Comparison of ENCODE assay signal across 12 cellular contexts in genomic region chr1:89599332-89599630, GRCh38. TPM values are rescaled to one million over a fixed set of nuclear protein-coding genes. Genes with fewer than 3 reads are reported as not detected.
A peak's percentile ranks its signal among the peaks of the same experiment; 100 is the strongest.
DNase-seq lines count a peak whose midpoint lies in the region; ATAC-seq, FAIRE-seq and TF ChIP-seq lines count a peak whose summit lies in the region.
"Had no signal": no experiment of that assay in that cellular context is flagged by ENCODE, and none has a peak within 500 bp of the region (broad histone marks: within the 10 kb centered on the region; RNA-seq: fewer than 3 reads in every experiment).

No MANE protein-coding gene starts in this region.

- H3K36me3 ChIP-seq in OCI-LY7 (ENCODE audit: insufficient read depth, low read length) = no peaks in the 10 kb centered on the region
- H3K36me3 ChIP-seq in K562 (ENCODE audit: control insufficient read depth, insufficient read depth, low read length) = peaks cover 32% of the 10 kb centered on the region; the same call in 2 of the 3 replicates

- POLR2A ChIA-PET in activated CD4-positive, alpha-beta T cell treated with anti-CD3 and anti-CD28 coated beads, Interleukin-2, amount 10 ng/mL, durations not matched to agents 7 days and 5 days (lab: Charles Lee) = no interaction called here
- POLR2A ChIA-PET in OCI-LY7 (lab: Charles Lee) (no interaction called here), K562 (lab: Yijun Ruan, JAX) (interaction anchor here (1.0 kb wide), 1 partner anchor 80 kb away, joined by 4 read pairs; no protein-coding TSS in a partner anchor)

- H2AFZ ChIP-seq in OCI-LY7 (ENCODE audit: low read length) (no peak overlapping the region), K562 (ENCODE audit: low read depth, low read length) (no peak overlapping the region)

- H3K9me3 ChIP-seq in OCI-LY7 (ENCODE audit: low read length) (no peaks in the 10 kb centered on the region), K562 (replicated peaks; ENCODE audit: control insufficient read depth, insufficient read depth, low read depth, low read length) (no peaks in the 10 kb centered on the region)

- H3K27ac ChIP-seq in OCI-LY7 (ENCODE audit: low read depth, low read length, poor library complexity, severe bottlenecking) (no peak overlapping the region), K562 (ENCODE audit: extremely low read depth, low read depth, low read length) (no peak overlapping the region)

- H3K4me3 Mint-ChIP-seq in activated CD4-positive, alpha-beta T cell treated with anti-CD3 and anti-CD28 coated beads, Interleukin-2, amount 10 ng/mL, durations not matched to agents 7 days and 5 days = no peak overlapping the region
- H3K4me3 Mint-ChIP-seq in osteocyte (ENCODE audit: unreplicated experiment) = no peak overlapping the region
- H3K4me3 Mint-ChIP-seq: activated B cell treated with CpG ODN at 0.5 μM for 24 hours had no signal

- H3K4me1 ChIP-seq in OCI-LY7 (ENCODE audit: insufficient read depth, low read length, poor library complexity, severe bottlenecking) = no peaks in the 10 kb centered on the region
- H3K4me1 ChIP-seq in K562 (replicated peaks in 1 of 2; ENCODE audit: control insufficient read depth in 2 of 2, insufficient read depth in 2 of 2, low read length in 2 of 2) = no peaks in the 10 kb centered on the region

- WGBS in K562 (ENCODE audit: insufficient coverage, low coverage, missing lambda C conversion rate) = 53% methylated on average over 2 of the region's 2 CpGs

- H3K9ac ChIP-seq in K562 (ENCODE audit: insufficient read depth in 1 of 2, low read depth in 2 of 2, low read length in 2 of 2) = no peak overlapping the region

- no peaks in the 10 kb centered on the region for H3K27me3 Mint-ChIP-seq in activated CD4-positive, alpha-beta T cell treated with anti-CD3 and anti-CD28 coated beads, Interleukin-2, amount 10 ng/mL, durations not matched to agents 7 days and 5 days
- peaks cover 4% of the 10 kb centered on the region for H3K27me3 Mint-ChIP-seq in osteocyte (ENCODE audit: unreplicated experiment)
- H3K27me3 Mint-ChIP-seq: activated B cell treated with CpG ODN at 0.5 μM for 24 hours had no signal

- intact Hi-C loops in OCI-LY7 (cut with micrococcal nuclease; ENCODE audit: unreplicated experiment) (loop anchor here (1.0 to 2.0 kb wide), 3 partner anchors 74 to 164 kb away; partner anchors contain the start of gene LRRC8B), K562 (cut with micrococcal nuclease) (loop anchor here (1.0 to 2.0 kb wide), 3 partner anchors 54 to 116 kb away; no protein-coding TSS in a partner anchor)

- H3K79me2 ChIP-seq in OCI-LY7 (ENCODE audit: insufficient read depth, low read depth, low read length) = no peaks in the 10 kb centered on the region
- no peaks in the 10 kb centered on the region for H3K79me2 ChIP-seq in K562 (ENCODE audit: control insufficient read depth, insufficient read depth, low read length)

- H3K27me3 ChIP-seq in K562 (ENCODE audit: control insufficient read depth in 2 of 2, insufficient read depth in 2 of 2, low read length in 2 of 2) = no peaks in the 10 kb centered on the region

- H3K9me2 ChIP-seq in OCI-LY7 (ENCODE audit: insufficient read depth, low read length) = no peaks in the 10 kb centered on the region

- TF ChIP-seq CTCF in OCI-LY7 (conservative IDR thresholded peaks at IDR 0.05; ENCODE audit: low read length) (peak; percentile 52; the same call in 1 of the 2 replicates), K562 (IDR thresholded peaks at IDR 0.05 in 2 of 3, conservative IDR thresholded peaks at IDR 0.05 in 1 of 3; ENCODE audit: insufficient read depth in 2 of 3, low read depth in 1 of 3, low read length in 3 of 3) (no peak), osteocyte (IDR thresholded peaks at IDR 0.05) (peak; percentile 26)

- no peak; the same call in 2 of the 3 replicates for ATAC-seq in K562
- no peak for ATAC-seq in HG03095 (IDR thresholded peaks at IDR 0.05; ENCODE audit: unreplicated experiment)

- H3K4me1 Mint-ChIP-seq in activated CD4-positive, alpha-beta T cell treated with anti-CD3 and anti-CD28 coated beads, Interleukin-2, amount 10 ng/mL, durations not matched to agents 7 days and 5 days = peaks cover 88% of the 10 kb centered on the region
- H3K4me1 Mint-ChIP-seq in osteocyte (ENCODE audit: unreplicated experiment) = peaks cover 11% of the 10 kb centered on the region

- no peak for TF ChIP-seq EP300 in K562 (IDR thresholded peaks at IDR 0.05; ENCODE audit: low read length)

- H3K9me1 ChIP-seq in K562 (ENCODE audit: control insufficient read depth, insufficient read depth, low read length) = no peaks in the 10 kb centered on the region

- FAIRE-seq in K562 (lab: Jason Lieb, UNC) = no peak
- FAIRE-seq: D721Med had no signal

- TF ChIP-seq POLR2A in K562 (conservative IDR thresholded peaks at IDR 0.05) = 0 out of 2 replicates have a peak, but pooled peaks have one; percentile 10

- CTCF ChIA-PET in activated CD4-positive, alpha-beta T cell treated with anti-CD3 and anti-CD28 coated beads, Interleukin-2, amount 10 ng/mL, durations not matched to agents 7 days and 5 days (lab: Charles Lee) = interaction anchor here (0.8 to 1.8 kb wide), 5 partner anchors 10 to 33 kb away, joined by 3 to 7 read pairs (median 3); partner anchors contain the start of gene LRRC8C
- CTCF ChIA-PET in OCI-LY7 (lab: Charles Lee; ENCODE audit: unreplicated experiment) (no interaction called here), K562 (lab: Yijun Ruan, JAX; ENCODE audit: low intra/inter-chr PET ratio) (interaction anchor here (1.0 to 3.0 kb wide), 3 partner anchors 79 to 139 kb away, joined by 4 to 26 read pairs (median 5); no protein-coding TSS in a partner anchor)

- H3K27ac Mint-ChIP-seq in activated CD4-positive, alpha-beta T cell treated with anti-CD3 and anti-CD28 coated beads, Interleukin-2, amount 10 ng/mL, durations not matched to agents 7 days and 5 days = peak overlapping the region; percentile 67
- H3K27ac Mint-ChIP-seq in osteocyte (ENCODE audit: unreplicated experiment) = no peak overlapping the region
- H3K27ac Mint-ChIP-seq: activated B cell treated with CpG ODN at 0.5 μM for 24 hours had no signal

- H4K20me1 ChIP-seq in OCI-LY7 (ENCODE audit: insufficient read depth, low read length) (peaks cover 7% of the 10 kb centered on the region; the same call in 1 of the 2 replicates), K562 (replicated peaks; ENCODE audit: control insufficient read depth, insufficient read depth, low read length) (no peaks in the 10 kb centered on the region; the same call in 1 of the 2 replicates)

- DNase-seq in activated CD4-positive, alpha-beta T cell treated with anti-CD3 and anti-CD28 coated beads, Interleukin-2, amount 10 ng/mL, durations not matched to agents 7 days and 5 days = no peak
- no peak for DNase-seq in activated CD4-positive, alpha-beta T cell treated with anti-CD3 and anti-CD28 coated beads for 4 hours
- DNase-seq in OCI-LY7 (ENCODE audit: low spot score) (no peak), K562 (ENCODE audit: extremely low read depth in 1 of 4, low spot score in 3 of 4) (no peak), osteocyte (ENCODE audit: extremely low spot score, unreplicated experiment) (no peak), NCI-H226 (no peak), RKO (ENCODE audit: low spot score) (no peak)
- DNase-seq: activated B cell treated with CpG ODN at 0.5 μM for 24 hours; retina; stimulated activated CD4-positive, alpha-beta T cell treated with anti-CD3 and anti-CD28 coated beads, Interleukin-2, amount 100 ng/mL, for 48 hours had no signal

- H3K36me3 Mint-ChIP-seq in activated CD4-positive, alpha-beta T cell treated with anti-CD3 and anti-CD28 coated beads, Interleukin-2, amount 10 ng/mL, durations not matched to agents 7 days and 5 days (ENCODE audit: low read depth) = peaks cover 34% of the 10 kb centered on the region
- no peaks in the 10 kb centered on the region for H3K36me3 Mint-ChIP-seq in osteocyte (ENCODE audit: unreplicated experiment)

- peaks cover 4% of the 10 kb centered on the region for H3K9me3 Mint-ChIP-seq in activated CD4-positive, alpha-beta T cell treated with anti-CD3 and anti-CD28 coated beads, Interleukin-2, amount 10 ng/mL, durations not matched to agents 7 days and 5 days
- H3K9me3 Mint-ChIP-seq in osteocyte (ENCODE audit: unreplicated experiment) = no peaks in the 10 kb centered on the region
- H3K9me3 Mint-ChIP-seq: activated B cell treated with CpG ODN at 0.5 μM for 24 hours had no signal

- in situ Hi-C loops in K562 (cut with MboI) = loop anchor here (5.0 kb wide), 1 partner anchor 82 kb away; no protein-coding TSS in a partner anchor

- no peak overlapping the region for H3K4me3 ChIP-seq in OCI-LY7 (ENCODE audit: low read depth, low read length, poor library complexity, severe bottlenecking)
- H3K4me3 ChIP-seq in K562 = no peak overlapping the region

- no peak overlapping the region for H3K4me2 ChIP-seq in OCI-LY7 (ENCODE audit: low read length)
- H3K4me2 ChIP-seq in K562 (ENCODE audit: insufficient read depth, low read length) = no peak overlapping the region

- BruUV-seq in OCI-LY7 (replicated peaks; lab: Mats Ljungman, UMichigan) = no TSS peak
- no TSS peak for BruUV-seq in K562 (replicated peaks; lab: Mats Ljungman, UMichigan)

- no peak for TF ChIP-seq RAD21 in K562 (CRISPR knock-in tag; conservative IDR thresholded peaks at IDR 0.05 in 1 of 2, IDR thresholded peaks at IDR 0.05 in 1 of 2)

TF ChIP-seq in K562, 482 proteins besides CTCF, POLR2A, EP300 and RAD21 (continues in another document):
- TF ChIP-seq STAG1 (CRISPR knock-in tag; IDR thresholded peaks at IDR 0.05; ENCODE audit: borderline replicate concordance) = no peak
- no peak for TF ChIP-seq MCM7 (IDR thresholded peaks at IDR 0.05)

RNA-seq across cellular contexts. Expression of gene LRRC8C, which starts 33.6 kb away (rescaled TPM):
- total RNA-seq in activated CD4-positive, alpha-beta T cell treated with anti-CD3 and anti-CD28 coated beads, Interleukin-2, amount 10 ng/mL, durations not matched to agents 7 days and 5 days = 10 to 100 TPM; 45.0 to 55.2 TPM
- total RNA-seq in OCI-LY7 (2014; rRNA removed; shearing (Covaris generic)) = 4.1 and 6.0 TPM in 2 replicates
- 8.8 and 9.0 TPM in 2 replicates for total RNA-seq in OCI-LY7 (2022)
- total RNA-seq in K562 (2011; cell fraction: chromatin; rRNA removed; ENCODE audit: low replicate concordance) = 10.5 and 20.3 TPM in 2 replicates
- 9.2 and 9.7 TPM in 2 replicates for total RNA-seq in K562 (2011; cell fraction: nucleolus; rRNA removed)
- total RNA-seq in K562 (2011; cell fraction: nucleoplasm; rRNA removed) = 16.8 and 27.9 TPM in 2 replicates
- total RNA-seq in K562 (2014; rRNA removed) = 3.3 and 3.7 TPM in 2 replicates
- 4.5 and 5.5 TPM in 2 replicates for total RNA-seq in K562 (2014; rRNA removed; fragmentation: Illumina TruSeq; extraction: Trizol)
- total RNA-seq in K562 (2015; rRNA removed; fragmentation: Illumina TruSeq; extraction: Trizol) = 5.2 TPM in 2 replicates
- total RNA-seq in K562 (2021) = 4.9 and 5.0 TPM in 2 replicates
- polyA plus RNA-seq in K562 (2011; rRNA removed) = 12.5 and 14.7 TPM in 2 replicates
- 4.0 and 9.3 TPM in 2 replicates for polyA plus RNA-seq in K562 (2011; cell fraction: cytosol; rRNA removed)
- 4.5 and 9.3 TPM in 2 replicates for polyA plus RNA-seq in K562 (2011; cell fraction: nucleus; rRNA removed)
- polyA plus RNA-seq in K562 (2012) = 4.2 and 4.9 TPM in 2 replicates
- 4.5 and 5.3 TPM in 2 replicates for polyA plus RNA-seq in K562 (2014; fragmentation: Illumina TruSeq; extraction: Trizol)
- polyA plus RNA-seq in K562 (2014; fragmentation: Nextera tagmentation; extraction: Ambion mirVana) = 1 to 10 TPM in 1 of 2 experiments, under 1 TPM in 1; 1.00 to 1.3 TPM
- 3.0 and 3.2 TPM in 2 replicates for polyA plus RNA-seq in K562 (2014; rRNA removed)
- polyA minus RNA-seq in K562 (2011; rRNA and poly(A)+ RNA removed) = 17.7 and 29.5 TPM in 2 replicates
- 6.7 and 8.6 TPM in 2 replicates for polyA minus RNA-seq in K562 (2011; cell fraction: cytosol; rRNA and poly(A)+ RNA removed)
- polyA minus RNA-seq in K562 (2011; cell fraction: nucleus; rRNA and poly(A)+ RNA removed) = 4.0 and 11.3 TPM in 2 replicates
- 3.5 and 3.8 TPM in 2 replicates for total RNA-seq in osteocyte

Comparison
In these comparisons a context has a peak if more than half of its experiments do, and no peak if none do; other contexts are left out.
1. CTCF ChIP-seq: peak in OCI-LY7 (single experiment) and osteocyte (single experiment); none in K562 (0 of 3).